In the genomic region with DNA sequence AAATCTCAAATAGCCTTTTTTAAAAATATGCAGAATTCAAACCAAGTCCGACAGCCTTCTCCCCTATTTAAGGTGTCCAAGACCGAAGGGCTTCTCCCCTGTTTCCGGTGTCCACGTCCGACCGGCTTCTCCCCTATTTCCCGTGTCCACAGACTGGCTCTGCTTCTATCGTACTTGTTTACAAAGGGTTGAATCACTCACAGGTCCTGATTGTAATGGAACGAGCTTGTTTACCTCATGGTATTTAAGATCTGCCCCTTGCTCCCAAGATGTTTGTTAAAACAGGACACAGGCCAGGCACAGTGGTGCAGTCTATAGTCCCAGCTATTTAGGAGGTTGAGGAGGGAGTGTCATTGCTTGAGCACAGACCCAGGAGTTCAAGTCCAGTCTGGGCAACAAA, we compare ENCODE assay signal across 36 cellular contexts.
"Had no signal": no experiment of that assay in that cellular context is flagged by ENCODE, and none has a peak within 500 bp of the region (broad histone marks: within the 10 kb centered on the region; RNA-seq: fewer than 3 reads in every experiment).

No MANE protein-coding gene starts in this region.

- H3K4me3 ChIP-seq: ascending aorta had no signal

- H3K4me1 ChIP-seq: ascending aorta had no signal

- H3K27ac ChIP-seq: ascending aorta, KMS-11, RWPE1, VCaP had no signal

- DNase-seq: activated B cell treated with CpG ODN at 0.5 μM for 24 hours; activated CD4-positive, alpha-beta memory T cell treated with anti-CD3 and anti-CD28 coated beads for 36 hours; activated CD4-positive, alpha-beta T cell treated with anti-CD3 and anti-CD28 coated beads for 4 hours; activated CD4-positive, alpha-beta T cell treated with anti-CD3 and anti-CD28 coated beads, Interleukin-2, amount 50 U/mL, for 1 hour; activated CD4-positive, CD25-positive, alpha-beta regulatory T cell treated with anti-CD3 and anti-CD28 coated beads, Interleukin-2, amount 50 U/mL, for 72 hours; activated CD8-positive, alpha-beta memory T cell treated with anti-CD3 and anti-CD28 coated beads for 24 hours; activated CD8-positive, alpha-beta memory T cell treated with anti-CD3 and anti-CD28 coated beads, Interleukin-2, amount 10 ng/mL, durations not matched to agents 7 days and 5 days; activated CD8-positive, alpha-beta memory T cell treated with anti-CD3 and anti-CD28 coated beads, Interleukin-2, amount 50 U/mL, for 48 hours; activated effector memory CD4-positive, alpha-beta T cell treated with Interleukin-2 at 50 U/mL for 16 hours; activated naive CD4-positive, alpha-beta T cell; activated naive CD4-positive, alpha-beta T cell treated with anti-CD3 and anti-CD28 coated beads, Interleukin-2, amount 50 U/mL, for 16 hours; activated naive CD8-positive, alpha-beta T cell treated with anti-CD3 and anti-CD28 coated beads for 36 hours; activated T-cell treated with anti-CD3 and anti-CD28 coated beads, Interleukin-2, amount 50 U/mL, for 48 hours; amniotic stem cell; NCI-H1092 treated with DMSO at 0.1 percent for 48 hours; NCI-H1417; NCI-H146; NCI-H187; NCI-H2029 treated with DMSO at 0.1 percent for 48 hours; NCI-H2107; NCI-H2171; NCI-H510A; NCI-H526; NCI-H748 treated with DMSO at 0.1 percent for 48 hours; NK-92 treated with Interleukin-12 subunit alpha and Interleukin-12 subunit beta, amount 100 ng/mL, for 24 hours; PC-3; Right ventricle myocardium superior; SW 1271; T-helper 1 cell; T-helper 2 cell; T-helper 9 cell had no signal

- H3K4me2 ChIP-seq: KMS-11 had no signal

- H3K36me3 ChIP-seq: ascending aorta had no signal

- H3K9me3 ChIP-seq: ascending aorta had no signal

- FAIRE-seq: RCC 7860 had no signal

- ATAC-seq: activated CD8-positive, alpha-beta memory T cell treated with anti-CD3 and anti-CD28 coated beads, Interleukin-2, amount 10 ng/mL, durations not matched to agents 7 days and 5 days; PC-3 had no signal

- H3K27me3 ChIP-seq: ascending aorta had no signal

- H3K9ac ChIP-seq: KMS-11 had no signal
